In genomic region chr14:23325746-23326145, GRCh38 we compare ENCODE assay signal across 2 cellular contexts. TPM values are rescaled to one million over a fixed set of nuclear protein-coding genes. Genes with fewer than 3 reads are reported as not detected.
"Had no signal": no experiment of that assay in that cellular context is flagged by ENCODE, and none has a peak within 500 bp of the region (broad histone marks: within the 10 kb centered on the region; RNA-seq: fewer than 3 reads in every experiment).

No MANE protein-coding gene starts in this region.

RNA-seq across cellular contexts. Expression of gene EFS, which starts 39.2 kb away (rescaled TPM):
- total RNA-seq: natural killer cell treated with Interleukin-12 subunit alpha and Interleukin-12 subunit beta and Interleukin-15 and Interleukin-18, amount 100 ng/mL, for 72 hours; pulmonary artery endothelial cell had no signal
